ENCODE assay signal across 8 cellular contexts in genomic region chr14:94001501-94002396, GRCh38. TPM values are rescaled to one million over a fixed set of nuclear protein-coding genes. Genes with fewer than 3 reads are reported as not detected.
DNase-seq lines count a peak whose midpoint lies in the region; ATAC-seq and TF ChIP-seq lines count a peak whose summit lies in the region.

No MANE protein-coding gene starts in this region.

- H3K27me3 ChIP-seq in BLaER1 (no peaks in the 10 kb centered on the region), Karpas-422 (ENCODE audit: low read length) (no peaks in the 10 kb centered on the region), gastroesophageal sphincter (no peaks in the 10 kb centered on the region), parathyroid adenoma (ENCODE audit: control insufficient read depth, insufficient read depth, low read length) (peaks cover under 1% of the 10 kb centered on the region), upper lobe of left lung (peaks cover 0 to 5% (median 0%) of the 10 kb centered on the region in 4 donors)

- WGBS in gastroesophageal sphincter (ENCODE audit: low coverage in 1 of 2), 2 donors: 13 to 61% methylated on average over 10 to 11 of the region's 26 CpGs
- WGBS in upper lobe of left lung, 2 donors: 41 to 53% methylated on average over 17 to 26 of the region's 26 CpGs

- H3K9me3 ChIP-seq in BLaER1 (no peaks in the 10 kb centered on the region), Karpas-422 (ENCODE audit: low read length) (no peaks in the 10 kb centered on the region), gastroesophageal sphincter (no peaks in the 10 kb centered on the region), parathyroid adenoma (ENCODE audit: control insufficient read depth, low read length) (no peaks in the 10 kb centered on the region), upper lobe of left lung (no peaks in the 10 kb centered on the region)

- H3K4me1 ChIP-seq in BLaER1 (peaks cover 12% of the 10 kb centered on the region), Karpas-422 (ENCODE audit: low read length) (no peaks in the 10 kb centered on the region), gastroesophageal sphincter (peaks cover 0 to 20% (median 8%) of the 10 kb centered on the region in 3 donors), parathyroid adenoma (no peaks in the 10 kb centered on the region), upper lobe of left lung (no peaks in the 10 kb centered on the region)

- H3K9me2 ChIP-seq in Karpas-422 (replicated peaks; ENCODE audit: insufficient read depth, low read length): no peaks in the 10 kb centered on the region

- H3K4me3 ChIP-seq in BLaER1: no peak overlapping the region
- no peak overlapping the region for H3K4me3 ChIP-seq in Karpas-422 (ENCODE audit: low read length)
- no peak overlapping the region for H3K4me3 ChIP-seq in gastroesophageal sphincter
- H3K4me3 ChIP-seq in parathyroid adenoma (ENCODE audit: low read depth, low read length): no peak overlapping the region
- no peak overlapping the region for H3K4me3 ChIP-seq in upper lobe of left lung

- H3K79me2 ChIP-seq in Karpas-422 (ENCODE audit: low read length): no peaks in the 10 kb centered on the region
- no peaks in the 10 kb centered on the region for H3K79me2 ChIP-seq in parathyroid adenoma

- no peaks in the 10 kb centered on the region for H3K36me3 ChIP-seq in BLaER1
- H3K36me3 ChIP-seq in Karpas-422 (ENCODE audit: insufficient read depth, low read length): no peaks in the 10 kb centered on the region
- no peaks in the 10 kb centered on the region for H3K36me3 ChIP-seq in gastroesophageal sphincter
- H3K36me3 ChIP-seq in parathyroid adenoma (ENCODE audit: control insufficient read depth, insufficient read depth, low read length): no peaks in the 10 kb centered on the region
- no peaks in the 10 kb centered on the region for H3K36me3 ChIP-seq in upper lobe of left lung

- peak overlapping the region; percentile 49 for H3K4me2 ChIP-seq in BLaER1
- H3K4me2 ChIP-seq in Karpas-422 (ENCODE audit: low read depth, low read length, poor library complexity, severe bottlenecking): no peak overlapping the region
- H3K4me2 ChIP-seq in parathyroid adenoma (ENCODE audit: low read length): no peak overlapping the region

- no peak for TF ChIP-seq POLR2A in gastroesophageal sphincter (IDR thresholded peaks at IDR 0.05)
- TF ChIP-seq POLR2A in upper lobe of left lung (IDR thresholded peaks at IDR 0.05): no peak

- peak in 3 of 4 experiments; percentile 93 to 97 (median 96) for TF ChIP-seq CTCF in gastroesophageal sphincter (IDR thresholded peaks at IDR 0.05)
- TF ChIP-seq CTCF in parathyroid adenoma (IDR thresholded peaks at IDR 0.05): peak; percentile 98
- peak; percentile 83 to 94 (median 92) for TF ChIP-seq CTCF in upper lobe of left lung (IDR thresholded peaks at IDR 0.05)

- DNase-seq in Karpas-422 (peak; percentile 88), RPMI8226 (peak; percentile 65), upper lobe of left lung (peak in 1 of 2 donors; percentile 59)
- DNase-seq in activated effector memory CD4-positive, alpha-beta T cell treated with Interleukin-2 at 50 U/mL for 16 hours: peak; percentile 45

- TF ChIP-seq EP300 in gastroesophageal sphincter (IDR thresholded peaks at IDR 0.05): no peak
- no peak for TF ChIP-seq EP300 in upper lobe of left lung (IDR thresholded peaks at IDR 0.05)

- H3K9ac ChIP-seq in BLaER1 (no peak overlapping the region), Karpas-422 (ENCODE audit: low read length) (no peak overlapping the region), parathyroid adenoma (no peak overlapping the region)

- ATAC-seq in GM19372 (IDR thresholded peaks at IDR 0.05; ENCODE audit: low read depth, unreplicated experiment) (peak; percentile 58), gastroesophageal sphincter (peak; percentile 83), upper lobe of left lung (ENCODE audit: low FRiP score in 2 of 2) (peak; percentile 80 to 84)

- no peak overlapping the region for H2AFZ ChIP-seq in Karpas-422 (ENCODE audit: low read length)
- H2AFZ ChIP-seq in parathyroid adenoma: no peak overlapping the region

- H3K27ac ChIP-seq in BLaER1: no peak overlapping the region
- no peak overlapping the region for H3K27ac ChIP-seq in Karpas-422 (ENCODE audit: low read length)
- peak overlapping the region in 2 of 4 donors; percentile 12 to 38 for H3K27ac ChIP-seq in gastroesophageal sphincter
- no peak overlapping the region for H3K27ac ChIP-seq in parathyroid adenoma
- no peak overlapping the region for H3K27ac ChIP-seq in upper lobe of left lung

- H4K20me1 ChIP-seq in BLaER1: no peaks in the 10 kb centered on the region
- peaks cover 12% of the 10 kb centered on the region; the same call in 1 of the 2 replicates for H4K20me1 ChIP-seq in Karpas-422 (ENCODE audit: insufficient read depth, low read depth, low read length)

RNA-seq across cellular contexts. Expression of gene CCDC197, which starts 4.6 kb away (rescaled TPM):
- total RNA-seq in Karpas-422 (2014; rRNA removed; shearing (Covaris generic); ENCODE audit: low replicate concordance): not detected in 2 replicates
- not detected for total RNA-seq in gastroesophageal sphincter
- not detected for total RNA-seq in upper lobe of left lung

RNA-seq across cellular contexts. Expression of gene OTUB2, which starts 24.4 kb away (rescaled TPM):
- not detected in 2 replicates for total RNA-seq in Karpas-422 (2014; rRNA removed; shearing (Covaris generic); ENCODE audit: low replicate concordance)
- total RNA-seq in gastroesophageal sphincter: under 1 TPM; 0.16 to 0.84 (median 0.65) TPM
- total RNA-seq in upper lobe of left lung: 1 to 10 TPM in 4 of 6 donors, under 1 TPM in 2; 0.22 to 1.8 (median 1.1) TPM

RNA-seq across cellular contexts. Expression of gene ASB2, which starts 25.4 kb away (rescaled TPM):
- 0.69 and 2.3 TPM in 2 replicates for total RNA-seq in Karpas-422 (2014; rRNA removed; shearing (Covaris generic); ENCODE audit: low replicate concordance)
- total RNA-seq in gastroesophageal sphincter: 100 to 1,000 TPM; 118 to 208 (median 120) TPM
- total RNA-seq in upper lobe of left lung: 1 to 10 TPM in 3 of 6 donors, under 1 TPM in 2, not detected in 1; 0.76 to 2.2 (median 1.9) TPM

Comparison
In these comparisons a context has a peak if more than half of its experiments do, and no peak if none do; other contexts are left out.
1. RNA of gene ASB2, which starts 25.4 kb away (total RNA-seq): 118 to 208 TPM in gastroesophageal sphincter; 0.69 to 2.3 TPM in Karpas-422 and 0.76 to 2.2 TPM in upper lobe of left lung; every median in the first group is over 10 times any median in the second.
2. Peak in every context shown above with its lines, with median percentiles within 50 percentile points of each other: ATAC-seq and CTCF ChIP-seq.